ENCODE assay signal across 20 cellular contexts in the genomic region with DNA sequence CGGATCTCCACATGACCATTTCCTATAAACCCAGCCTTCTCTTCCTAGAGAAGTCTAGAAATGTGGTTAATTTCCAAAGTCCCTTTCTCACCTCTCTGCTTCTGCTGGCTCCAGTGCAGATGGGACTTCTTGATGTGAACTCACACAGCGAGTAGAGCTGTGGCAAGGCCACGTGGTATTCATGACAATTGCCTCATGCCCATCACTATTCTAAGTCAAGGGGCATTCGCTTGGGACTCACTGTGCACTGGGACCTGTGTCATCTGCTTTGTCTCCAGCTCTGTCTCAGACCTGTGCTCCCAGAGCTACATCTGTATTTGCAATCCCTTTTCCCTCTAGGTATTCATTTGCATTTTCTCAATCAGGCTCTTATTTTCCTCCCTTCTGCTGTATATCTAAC. TPM values are rescaled to one million over a fixed set of nuclear protein-coding genes. Genes with fewer than 3 reads are reported as not detected.
DNase-seq lines count a peak whose midpoint lies in the region; ATAC-seq, FAIRE-seq and TF ChIP-seq lines count a peak whose summit lies in the region.
"Had no signal": no experiment of that assay in that cellular context is flagged by ENCODE, and none has a peak within 500 bp of the region (broad histone marks: within the 10 kb centered on the region; RNA-seq: fewer than 3 reads in every experiment).

No MANE protein-coding gene starts in this region.

- H3K9ac ChIP-seq in GM12878 (ENCODE audit: control insufficient read depth, insufficient read depth, low read length) = no peak overlapping the region
- H3K9ac ChIP-seq: BLaER1 treated with 17β-estradiol and CSF1 and Interleukin-3, amounts not matched to agents 10 nM and 100 nM had no signal

- TF ChIP-seq POLR2A in GM12878 (IDR thresholded peaks at IDR 0.05; ENCODE audit: low read depth, low read length) = no peak

- no peaks in the 10 kb centered on the region for H3K27me3 ChIP-seq in GM12878 (replicated peaks in 1 of 2; ENCODE audit: control insufficient read depth in 2 of 2, insufficient read depth in 2 of 2, low read length in 1 of 2)
- H3K27me3 ChIP-seq: BLaER1 treated with 17β-estradiol and CSF1 and Interleukin-3, amounts not matched to agents 10 nM and 100 nM had no signal

- WGBS in GM12878 (ENCODE audit: insufficient coverage, insufficient replicate concordance, low lambda C conversion rate, missing lambda C conversion rate) = 15% methylated on average over 4 of the region's 4 CpGs

- H3K27me3 Mint-ChIP-seq in IgD-negative memory B cell (no peaks in the 10 kb centered on the region), nephron (ENCODE audit: low read depth) (no peaks in the 10 kb centered on the region)
- no peaks in the 10 kb centered on the region for H3K27me3 Mint-ChIP-seq in activated CD4-positive, alpha-beta T cell treated with anti-CD3 and anti-CD28 coated beads for 36 hours
- H3K27me3 Mint-ChIP-seq: T-cell had no signal

- no peak for ATAC-seq in GM12878
- no peak for ATAC-seq in activated CD4-positive, alpha-beta T cell treated with anti-CD3 and anti-CD28 coated beads for 36 hours
- ATAC-seq: CD8-positive, alpha-beta T cell; Panc1; SK-N-SH treated with all-trans-retinoic acid at 6 μM for 48 hours; T-cell had no signal

- peak overlapping the region; percentile 78 to 91 (median 88) for H3K27ac Mint-ChIP-seq in IgD-negative memory B cell
- H3K27ac Mint-ChIP-seq in nephron = peak overlapping the region; percentile 14 to 88 (median 83)
- H3K27ac Mint-ChIP-seq in activated CD4-positive, alpha-beta T cell treated with anti-CD3 and anti-CD28 coated beads for 36 hours = no peak overlapping the region
- H3K27ac Mint-ChIP-seq: CD8-positive, alpha-beta T cell had no signal

- H3K9me3 Mint-ChIP-seq in IgD-negative memory B cell (peaks cover 0 to 3% (median 0%) of the 10 kb centered on the region in 3 donors), nephron (peaks cover 2% of the 10 kb centered on the region)
- no peaks in the 10 kb centered on the region for H3K9me3 Mint-ChIP-seq in activated CD4-positive, alpha-beta T cell treated with anti-CD3 and anti-CD28 coated beads for 36 hours (ENCODE audit: low read depth)

- RAD21 ChIA-PET in GM12878 (lab: Charles Lee; ENCODE audit: unreplicated experiment) = no interaction called here

- in situ Hi-C loops in GM12878 (cut with MboI) = no loop called here

- H3K36me3 ChIP-seq in GM12878 (ENCODE audit: control insufficient read depth in 2 of 2, insufficient read depth in 2 of 2, low read length in 1 of 2) = no peaks in the 10 kb centered on the region

- no peak for TF ChIP-seq RAD21 in GM12878 (IDR thresholded peaks at IDR 0.05; ENCODE audit: insufficient read depth, low read depth, low read length)

- peaks cover 48 to 67% (median 53%) of the 10 kb centered on the region in 3 donors for H3K4me1 Mint-ChIP-seq in IgD-negative memory B cell
- H3K4me1 Mint-ChIP-seq in nephron = peaks cover 23% of the 10 kb centered on the region
- H3K4me1 Mint-ChIP-seq in activated CD4-positive, alpha-beta T cell treated with anti-CD3 and anti-CD28 coated beads for 36 hours = peaks cover 35% of the 10 kb centered on the region

- peak overlapping the region; percentile 95 to 98 (median 98) for H3K4me3 Mint-ChIP-seq in IgD-negative memory B cell
- H3K4me3 Mint-ChIP-seq in nephron = peak overlapping the region in 1 of 3 experiments; percentile 24
- H3K4me3 Mint-ChIP-seq in activated CD4-positive, alpha-beta T cell treated with anti-CD3 and anti-CD28 coated beads for 36 hours = no peak overlapping the region
- H3K4me3 Mint-ChIP-seq: CD8-positive, alpha-beta T cell; T-cell had no signal

- CTCF ChIA-PET in GM12878 (lab: Yijun Ruan, JAX) = interaction anchor here (1.2 to 1.8 kb wide), 2 partner anchors 13 to 31 kb away, joined by 3 read pairs; no protein-coding TSS in a partner anchor
- CTCF ChIA-PET in activated CD4-positive, alpha-beta T cell treated with anti-CD3 and anti-CD28 coated beads for 36 hours (lab: Charles Lee) = no interaction called here

- H3K4me2 ChIP-seq in GM12878 (ENCODE audit: control insufficient read depth, insufficient read depth) = no peak overlapping the region

- H3K4me1 ChIP-seq in GM12878 (ENCODE audit: control insufficient read depth, insufficient read depth, low read length) = peaks cover 16% of the 10 kb centered on the region

- FAIRE-seq in GM12878 (lab: Jason Lieb, UNC) = no peak
- FAIRE-seq: G401.6 had no signal

- H3K4me3 ChIP-seq in GM12864 (ENCODE audit: low read depth, low read length) = peak overlapping the region; percentile 13; the same call in 1 of the 2 replicates
- H3K4me3 ChIP-seq in GM12878 = no peak overlapping the region
- H3K4me3 ChIP-seq: BLaER1 treated with 17β-estradiol and CSF1 and Interleukin-3, amounts not matched to agents 10 nM and 100 nM had no signal

- H3K27ac ChIP-seq in GM12878 (ENCODE audit: control insufficient read depth, insufficient read depth) = no peak overlapping the region
- H3K27ac ChIP-seq: BLaER1 treated with 17β-estradiol and CSF1 and Interleukin-3, amounts not matched to agents 10 nM and 100 nM had no signal

- SMC1A ChIA-PET in GM12878 (lab: Charles Lee; ENCODE audit: uncharacterized antibody, unreplicated experiment) = no interaction called here

- TF ChIP-seq CTCF in GM12864 (IDR thresholded peaks at IDR 0.05; ENCODE audit: low read depth, low read length, missing control alignments) (no peak), GM12878 (IDR thresholded peaks at IDR 0.05 in 2 of 3, conservative IDR thresholded peaks at IDR 0.05 in 1 of 3; ENCODE audit: control insufficient read depth in 2 of 3, extremely low read depth in 1 of 3, insufficient read depth in 1 of 3, low read depth in 3 of 3, low read length in 3 of 3) (no peak), nephron (IDR thresholded peaks at IDR 0.05; ENCODE audit: unreplicated experiment in 3 of 3) (no peak)

- H3K9me3 ChIP-seq in GM12878 (replicated peaks; ENCODE audit: control insufficient read depth, insufficient read depth, low read length) = no peaks in the 10 kb centered on the region; the same call in 2 of the 3 replicates

- POLR2A ChIA-PET in GM12878 (lab: Charles Lee) = no interaction called here
- POLR2A ChIA-PET in activated CD4-positive, alpha-beta T cell treated with anti-CD3 and anti-CD28 coated beads for 36 hours (lab: Charles Lee) = no interaction called here

- intact Hi-C loops in GM12878 (cut with micrococcal nuclease; ENCODE audit: unreplicated experiment) = no loop called here
- intact Hi-C loops in activated CD4-positive, alpha-beta T cell treated with anti-CD3 and anti-CD28 coated beads for 36 hours (cut with DNase I, micrococcal nuclease) = no loop called here

- H3K79me2 ChIP-seq in GM12878 (ENCODE audit: control insufficient read depth, insufficient read depth, low read length) = no peaks in the 10 kb centered on the region

- no peak for TF ChIP-seq EP300 in GM12878 (IDR thresholded peaks at IDR 0.05; ENCODE audit: borderline replicate concordance in 1 of 2, control insufficient read depth in 1 of 2, low read depth in 2 of 2, low read length in 2 of 2)

- peaks cover 25% of the 10 kb centered on the region for H3K36me3 Mint-ChIP-seq in IgD-negative memory B cell
- peaks cover 4% of the 10 kb centered on the region for H3K36me3 Mint-ChIP-seq in nephron (ENCODE audit: low read depth)
- peaks cover 4% of the 10 kb centered on the region for H3K36me3 Mint-ChIP-seq in activated CD4-positive, alpha-beta T cell treated with anti-CD3 and anti-CD28 coated beads for 36 hours (ENCODE audit: low read depth)
- H3K36me3 Mint-ChIP-seq: CD8-positive, alpha-beta T cell; T-cell had no signal

- DNase-seq in GM12864 (ENCODE audit: low read depth) = no peak
- no peak for DNase-seq in GM12878 (ENCODE audit: low read depth, low spot score)
- DNase-seq in NCI-H187 treated with DMSO at 0.1 percent for 48 hours (lab: John Stamatoyannopoulos, UW) = no peak
- DNase-seq in inferior parietal cortex (ENCODE audit: extremely low spot score) = no peak
- DNase-seq in activated CD4-positive, alpha-beta T cell treated with anti-CD3 and anti-CD28 coated beads for 36 hours = no peak
- DNase-seq in NCI-H2196 (lab: John Stamatoyannopoulos, UW; ENCODE audit: unreplicated experiment) = no peak
- DNase-seq: CD8-positive, alpha-beta T cell; DND-41; GOT3; KG1; NCI-H1694 treated with DMSO at 0.1 percent for 48 hours; NCI-H2107; T-cell had no signal

- no TSS peak for BruUV-seq in GM12878 (replicated peaks; lab: Mats Ljungman, UMichigan)

- no peak overlapping the region for H2AFZ ChIP-seq in GM12878 (ENCODE audit: control insufficient read depth, low read depth, low read length)

- no peaks in the 10 kb centered on the region for H4K20me1 ChIP-seq in GM12878 (ENCODE audit: control insufficient read depth, insufficient read depth)

TF ChIP-seq in GM12878, 131 proteins besides CTCF, POLR2A, EP300 and RAD21:
- TF ChIP-seq, protein P1, sequence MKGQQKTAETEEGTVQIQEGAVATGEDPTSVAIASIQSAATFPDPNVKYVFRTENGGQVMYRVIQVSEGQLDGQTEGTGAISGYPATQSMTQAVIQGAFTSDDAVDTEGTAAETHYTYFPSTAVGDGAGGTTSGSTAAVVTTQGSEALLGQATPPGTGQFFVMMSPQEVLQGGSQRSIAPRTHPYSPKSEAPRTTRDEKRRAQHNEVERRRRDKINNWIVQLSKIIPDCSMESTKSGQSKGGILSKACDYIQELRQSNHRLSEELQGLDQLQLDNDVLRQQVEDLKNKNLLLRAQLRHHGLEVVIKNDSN (IDR thresholded peaks at IDR 0.05; ENCODE audit: borderline replicate concordance, extremely low read length, insufficient read depth, low read depth, low read length) = peak; percentile 18
- TF ChIP-seq ZNF384 (IDR thresholded peaks at IDR 0.05; ENCODE audit: borderline replicate concordance, low read depth, low read length) = no peak
TF ChIP-seq in GM12878: peak in this region for 1.

RNA-seq across cellular contexts. Expression of a gene that starts 6.2 kb away (rescaled TPM):
- polyA plus RNA-seq in IgD-negative memory B cell (99.1 TPM), GM12878 (2011; rRNA removed) (0.14 and 0.22 TPM in 2 replicates), GM12878 (2014; fragmentation: Illumina TruSeq; extraction: Trizol) (9.7 and 11.3 TPM in 2 replicates), GM12878 (2014; fragmentation: Nextera tagmentation; extraction: Ambion mirVana) (1 to 10 TPM in 1 of 2 experiments, under 1 TPM in 1; 0.71 to 1.2 TPM), GM12878 (2014; rRNA removed) (4.3 and 4.4 TPM in 2 replicates), GM12878 (2016; fragmentation: Nextera tagmentation; extraction: Ambion mirVana) (1 to 10 TPM; 1.1 to 1.5 TPM)
- 3.3 and 4.7 TPM in 2 replicates for total RNA-seq in GM12878 (2013; cell fraction: nucleolus; rRNA removed)
- total RNA-seq in GM12878 (2014; rRNA removed) (6.2 and 6.3 TPM in 2 replicates), GM12878 (2014; rRNA removed; fragmentation: Illumina TruSeq; extraction: Trizol) (7.0 and 7.1 TPM in 2 replicates), GM12878 (2021) (5.4 TPM in 2 replicates)
- polyA plus RNA-seq in GM12878 (2011; ENCODE audit: low read depth) = 4.9 TPM
- 0.18 and 0.19 TPM in 2 replicates for polyA plus RNA-seq in GM12878 (2011; cell fraction: cytosol; rRNA removed)
- polyA plus RNA-seq in GM12878 (2011; cell fraction: nucleus; rRNA removed) = 0.07 TPM in 2 replicates
- polyA plus RNA-seq in GM12878 (2012) = 4.3 TPM in 2 replicates
- polyA minus RNA-seq in GM12878 (2011; rRNA and poly(A)+ RNA removed) = 0.10 and 0.22 TPM in 2 replicates
- polyA minus RNA-seq in GM12878 (2011; cell fraction: cytosol; rRNA and poly(A)+ RNA removed) = not detected in 2 replicates
- 0.12 and 0.19 TPM in 2 replicates for polyA minus RNA-seq in GM12878 (2011; cell fraction: nucleus; rRNA and poly(A)+ RNA removed)
- under 1 TPM in 1 of 2 experiments, not detected in 1; 0.12 TPM for total RNA-seq in activated CD4-positive, alpha-beta T cell treated with anti-CD3 and anti-CD28 coated beads for 36 hours
- total RNA-seq: NCI-H460 had no signal
